ENCODE assay signal across 21 cellular contexts in genomic region chr5:133508845-133509741, GRCh38.
DNase-seq lines count a peak whose midpoint lies in the region; ATAC-seq and TF ChIP-seq lines count a peak whose summit lies in the region.
"Had no signal": no experiment of that assay in that cellular context is flagged by ENCODE, and none has a peak within 500 bp of the region (broad histone marks: within the 10 kb centered on the region; RNA-seq: fewer than 3 reads in every experiment).

No MANE protein-coding gene starts in this region.

- intact Hi-C loops in left lung (cut with DNase I), result no loop called here
- intact Hi-C loops in esophagus squamous epithelium (cut with DNase I), result no loop called here

- TF ChIP-seq POLR2A in upper lobe of left lung (IDR thresholded peaks at IDR 0.05), result no peak
- TF ChIP-seq POLR2A in esophagus squamous epithelium (IDR thresholded peaks at IDR 0.05), result no peak

- H3K9me3 Mint-ChIP-seq in activated naive CD8-positive, alpha-beta T cell treated with anti-CD3 and anti-CD28 coated beads, Interleukin-2, amount 10 ng/mL, durations not matched to agents 7 days and 5 days, result no peaks in the 10 kb centered on the region
- no peaks in the 10 kb centered on the region for H3K9me3 Mint-ChIP-seq in activated naive CD8-positive, alpha-beta T cell treated with anti-CD3 and anti-CD28 coated beads, Interleukin-2, amount 50 U/mL, for 24 hours
- H3K9me3 Mint-ChIP-seq: CD4-positive, alpha-beta T cell; natural killer cell; stimulated activated memory B cell treated with anti-CD40 and anti-IgM and Interleukin-4, amounts not matched to agents 10 μg/mL and 1 μg/mL and 100 μg/mL, for 72 hours had no signal

- POLR2A ChIA-PET in activated naive CD8-positive, alpha-beta T cell treated with anti-CD3 and anti-CD28 coated beads, Interleukin-2, amount 10 ng/mL, durations not matched to agents 7 days and 5 days (lab: Charles Lee), result no interaction called here

- TF ChIP-seq CTCF in left lung (IDR thresholded peaks at IDR 0.05) (no peak), upper lobe of left lung (IDR thresholded peaks at IDR 0.05) (no peak), esophagus squamous epithelium (IDR thresholded peaks at IDR 0.05) (no peak)

- peak overlapping the region; percentile 70 for H3K27ac ChIP-seq in angular gyrus (ENCODE audit: low read depth, low read length)
- H3K27ac ChIP-seq in left lung, result peak overlapping the region; percentile 47 to 50
- peak overlapping the region in 3 of 4 donors; percentile 42 to 55 (median 43) for H3K27ac ChIP-seq in upper lobe of left lung
- H3K27ac ChIP-seq in esophagus squamous epithelium, result no peak overlapping the region
- H3K27ac ChIP-seq: SJSA1, transverse colon had no signal

- no peak overlapping the region for H3K4me3 Mint-ChIP-seq in activated naive CD8-positive, alpha-beta T cell treated with anti-CD3 and anti-CD28 coated beads, Interleukin-2, amount 10 ng/mL, durations not matched to agents 7 days and 5 days
- H3K4me3 Mint-ChIP-seq in activated naive CD8-positive, alpha-beta T cell treated with anti-CD3 and anti-CD28 coated beads, Interleukin-2, amount 50 U/mL, for 24 hours, result no peak overlapping the region
- H3K4me3 Mint-ChIP-seq: CD4-positive, alpha-beta T cell; natural killer cell; stimulated activated memory B cell treated with anti-CD40 and anti-IgM and Interleukin-4, amounts not matched to agents 10 μg/mL and 1 μg/mL and 100 μg/mL, for 72 hours had no signal

- TF ChIP-seq EP300 in upper lobe of left lung (IDR thresholded peaks at IDR 0.05), result no peak

- H3K4me1 Mint-ChIP-seq in activated naive CD8-positive, alpha-beta T cell treated with anti-CD3 and anti-CD28 coated beads, Interleukin-2, amount 10 ng/mL, durations not matched to agents 7 days and 5 days, result peaks cover 10% of the 10 kb centered on the region
- no peaks in the 10 kb centered on the region for H3K4me1 Mint-ChIP-seq in activated naive CD8-positive, alpha-beta T cell treated with anti-CD3 and anti-CD28 coated beads, Interleukin-2, amount 50 U/mL, for 24 hours
- H3K4me1 Mint-ChIP-seq: natural killer cell; stimulated activated memory B cell treated with anti-CD40 and anti-IgM and Interleukin-4, amounts not matched to agents 10 μg/mL and 1 μg/mL and 100 μg/mL, for 72 hours had no signal

- no peak overlapping the region for H3K4me3 ChIP-seq in left lung
- no peak overlapping the region for H3K4me3 ChIP-seq in upper lobe of left lung
- H3K4me3 ChIP-seq in esophagus squamous epithelium, result no peak overlapping the region
- H3K4me3 ChIP-seq: SJSA1, transverse colon had no signal

- H3K27me3 ChIP-seq in left lung (no peaks in the 10 kb centered on the region), upper lobe of left lung (no peaks in the 10 kb centered on the region), esophagus squamous epithelium (no peaks in the 10 kb centered on the region)
- H3K27me3 ChIP-seq: transverse colon had no signal

- H3K27ac Mint-ChIP-seq in activated naive CD8-positive, alpha-beta T cell treated with anti-CD3 and anti-CD28 coated beads, Interleukin-2, amount 10 ng/mL, durations not matched to agents 7 days and 5 days, result peak overlapping the region; percentile 9
- no peak overlapping the region for H3K27ac Mint-ChIP-seq in activated naive CD8-positive, alpha-beta T cell treated with anti-CD3 and anti-CD28 coated beads, Interleukin-2, amount 50 U/mL, for 24 hours
- H3K27ac Mint-ChIP-seq: CD4-positive, alpha-beta T cell; natural killer cell; stimulated activated memory B cell treated with anti-CD40 and anti-IgM and Interleukin-4, amounts not matched to agents 10 μg/mL and 1 μg/mL and 100 μg/mL, for 72 hours had no signal

- H3K27me3 Mint-ChIP-seq in activated naive CD8-positive, alpha-beta T cell treated with anti-CD3 and anti-CD28 coated beads, Interleukin-2, amount 10 ng/mL, durations not matched to agents 7 days and 5 days, result peaks cover 9% of the 10 kb centered on the region
- peaks cover 9% of the 10 kb centered on the region for H3K27me3 Mint-ChIP-seq in activated naive CD8-positive, alpha-beta T cell treated with anti-CD3 and anti-CD28 coated beads, Interleukin-2, amount 50 U/mL, for 24 hours

- H3K36me3 Mint-ChIP-seq in activated naive CD8-positive, alpha-beta T cell treated with anti-CD3 and anti-CD28 coated beads, Interleukin-2, amount 10 ng/mL, durations not matched to agents 7 days and 5 days, result no peaks in the 10 kb centered on the region
- H3K36me3 Mint-ChIP-seq in activated naive CD8-positive, alpha-beta T cell treated with anti-CD3 and anti-CD28 coated beads, Interleukin-2, amount 50 U/mL, for 24 hours (ENCODE audit: low read depth), result no peaks in the 10 kb centered on the region
- H3K36me3 Mint-ChIP-seq: natural killer cell; stimulated activated memory B cell treated with anti-CD40 and anti-IgM and Interleukin-4, amounts not matched to agents 10 μg/mL and 1 μg/mL and 100 μg/mL, for 72 hours had no signal

- no peak for DNase-seq in activated naive CD8-positive, alpha-beta T cell treated with anti-CD3 and anti-CD28 coated beads, Interleukin-2, amount 10 ng/mL, durations not matched to agents 7 days and 5 days
- no peak for DNase-seq in activated naive CD8-positive, alpha-beta T cell treated with anti-CD3 and anti-CD28 coated beads, Interleukin-2, amount 50 U/mL, for 24 hours
- DNase-seq in left lung (no peak), upper lobe of left lung (no peak), cerebellum (ENCODE audit: low spot score) (no peak), esophagus squamous epithelium (lab: John Stamatoyannopoulos, UW) (no peak)
- DNase-seq: activated effector memory CD4-positive, alpha-beta T cell treated with anti-CD3 and anti-CD28 coated beads, Interleukin-2, amount 50 U/mL, for 16 hours; anterior cingulate cortex; CD4-positive, alpha-beta T cell; hypothalamus; kidney; mesenchymal stem cell; natural killer cell; NCI-H1694; NCI-H510A treated with DMSO at 0.1 percent for 48 hours; transverse colon had no signal

- WGBS in upper lobe of left lung, 2 donors, result 72 to 75% methylated on average over 3 of the region's 3 CpGs
- whole genome bisulfite sequencing in esophagus squamous epithelium, 2 donors, result 57 to 86% methylated on average over 3 of the region's 3 CpGs

- peak; percentile 22 for ATAC-seq in activated naive CD8-positive, alpha-beta T cell treated with anti-CD3 and anti-CD28 coated beads, Interleukin-2, amount 10 ng/mL, durations not matched to agents 7 days and 5 days (ENCODE audit: low read depth)
- no peak for ATAC-seq in activated naive CD8-positive, alpha-beta T cell treated with anti-CD3 and anti-CD28 coated beads, Interleukin-2, amount 50 U/mL, for 24 hours
- ATAC-seq in left lung (peak; percentile 86), upper lobe of left lung (ENCODE audit: low FRiP score in 2 of 2) (no peak), GM19467 (IDR thresholded peaks at IDR 0.05; ENCODE audit: unreplicated experiment) (no peak)
- ATAC-seq: activated CD4-positive, CD25-positive, alpha-beta regulatory T cell treated with anti-CD3 and anti-CD28 coated beads, Interleukin-2, amount 50 U/mL, for 24 hours; natural killer cell; stimulated activated memory B cell treated with anti-CD40 and anti-IgM and Interleukin-4, amounts not matched to agents 10 μg/mL and 1 μg/mL and 100 μg/mL, for 72 hours had no signal

- H3K4me1 ChIP-seq in left lung (no peaks in the 10 kb centered on the region), upper lobe of left lung (peaks cover 0 to 15% (median 7%) of the 10 kb centered on the region in 4 donors), esophagus squamous epithelium (no peaks in the 10 kb centered on the region)
- H3K4me1 ChIP-seq: SJSA1, transverse colon had no signal

- no peaks in the 10 kb centered on the region for H3K9me3 ChIP-seq in left lung
- no peaks in the 10 kb centered on the region for H3K9me3 ChIP-seq in upper lobe of left lung
- no peaks in the 10 kb centered on the region for H3K9me3 ChIP-seq in esophagus squamous epithelium
- H3K9me3 ChIP-seq: SJSA1, transverse colon had no signal

- H3K36me3 ChIP-seq in left lung (no peaks in the 10 kb centered on the region), upper lobe of left lung (no peaks in the 10 kb centered on the region), esophagus squamous epithelium (no peaks in the 10 kb centered on the region)
- H3K36me3 ChIP-seq: SJSA1, transverse colon had no signal

Comparison
In these comparisons a context has a peak if more than half of its experiments do, and no peak if none do; other contexts are left out.
1. ATAC-seq: peak in activated naive CD8-positive, alpha-beta T cell treated with anti-CD3 and anti-CD28 coated beads, Interleukin-2, amount 10 ng/mL, durations not matched to agents 7 days and 5 days (single experiment) and left lung (single experiment); none in activated naive CD8-positive, alpha-beta T cell treated with anti-CD3 and anti-CD28 coated beads, Interleukin-2, amount 50 U/mL, for 24 hours (single experiment), upper lobe of left lung (0 of 2) and GM19467 (single experiment).
2. H3K27ac ChIP-seq: peak in angular gyrus (single experiment), left lung (2 of 2) and upper lobe of left lung (3 of 4); none in esophagus squamous epithelium (0 of 4).